In genomic region chr11:103091024-103091423, GRCh38 we compare ENCODE assay signal across 1 cellular context.
TF ChIP-seq lines count a peak whose summit lies in the region.

No MANE protein-coding gene starts in this region.

TF ChIP-seq in IMR-90, 13 proteins besides CTCF, POLR2A, EP300 and RAD21 (continued from another document):
- TF ChIP-seq MXI1 (IDR thresholded peaks at IDR 0.05; ENCODE audit: borderline replicate concordance, low read depth, low read length): no peak
- TF ChIP-seq ELK1 (IDR thresholded peaks at IDR 0.05; ENCODE audit: borderline replicate concordance, low read depth, low read length): no peak
- no peak for TF ChIP-seq RCOR1 (IDR thresholded peaks at IDR 0.05; ENCODE audit: insufficient replicate concordance, low read length)
- no peak for TF ChIP-seq FOS (IDR thresholded peaks at IDR 0.05; ENCODE audit: low read depth, low read length)
- TF ChIP-seq RFX5 (IDR thresholded peaks at IDR 0.05; ENCODE audit: low read depth, low read length): no peak
- TF ChIP-seq BHLHE40 (IDR thresholded peaks at IDR 0.05; ENCODE audit: low read depth, low read length): no peak
- no peak for TF ChIP-seq CHD1 (IDR thresholded peaks at IDR 0.05; ENCODE audit: low read depth, low read length)
- no peak for TF ChIP-seq SMC3 (IDR thresholded peaks at IDR 0.05; ENCODE audit: low read depth, low read length)
- no peak for TF ChIP-seq MAFK (IDR thresholded peaks at IDR 0.05; ENCODE audit: low read depth, low read length)
